Comparison of ENCODE assay signal across 27 cellular contexts in genomic region chr18:64294967-64295366, GRCh38.
"Had no signal": no experiment of that assay in that cellular context is flagged by ENCODE, and none has a peak within 500 bp of the region (broad histone marks: within the 10 kb centered on the region; RNA-seq: fewer than 3 reads in every experiment).

No MANE protein-coding gene starts in this region.

- H3K36me3 ChIP-seq: left lung, lower lobe of right lung, ovary, stomach, thyroid gland, transverse colon, upper lobe of left lung, vagina had no signal

- H3K4me1 ChIP-seq: left lung, lower lobe of right lung, stomach, testis, thyroid gland, transverse colon, upper lobe of left lung, vagina had no signal

- H3K4me3 ChIP-seq: left lung, lower lobe of right lung, mucosa of descending colon, ovary, skin epidermis, stomach, testis, thyroid gland, transverse colon, upper lobe of left lung, vagina had no signal

- H3K27ac ChIP-seq: left lung, lower lobe of right lung, ovary, skin epidermis, stomach, testis, thyroid gland, transverse colon, upper lobe of left lung, vagina had no signal

- ATAC-seq: left colon; left lung; lower lobe of right lung; mucosa of descending colon; naive thymus-derived CD4-positive, alpha-beta T cell; natural killer cell treated with Interleukin-12 subunit alpha and Interleukin-12 subunit beta and Interleukin-15 and Interleukin-18, amount 100 ng/mL, for 72 hours; right cardiac atrium; sciatic nerve; stimulated activated naive B cell treated with anti-CD40 and anti-IgM and Interleukin-4, amounts not matched to agents 10 μg/mL and 1 μg/mL and 100 μg/mL, for 72 hours; stimulated activated naive CD8-positive, alpha-beta T cell treated with anti-CD3 and anti-CD28 coated beads, Interleukin-15, Interleukin-2, amounts not matched to agents 100 U/mL and 50 U/mL, for 24 hours had no signal

- H3K27me3 ChIP-seq: left lung, ovary, stomach, testis, thyroid gland, transverse colon, upper lobe of left lung, vagina had no signal

- DNase-seq: hypothalamus; immature natural killer cell; kidney; left colon; left lung; lower lobe of right lung; midbrain; mucosa of descending colon; naive thymus-derived CD4-positive, alpha-beta T cell; ovary; retina; right cardiac atrium; stimulated activated CD4-positive, alpha-beta T cell treated with anti-CD3 and anti-CD28 coated beads, Interleukin-12 subunit alpha, Interleukin-12 subunit beta, amount 100 ng/mL, for 4 hours; stimulated activated CD4-positive, alpha-beta T cell treated with anti-CD3 and anti-CD28 coated beads, Interleukin-15, amount 100 ng/mL, for 24 hours; stimulated activated CD4-positive, alpha-beta T cell treated with anti-CD3 and anti-CD28 coated beads, Interleukin-2, amount 100 ng/mL, for 24 hours; stimulated activated CD4-positive, alpha-beta T cell treated with anti-CD3 and anti-CD28 coated beads, Interleukin-4, amount 100 ng/mL, for 1 hour; stimulated activated naive B cell treated with anti-CD40 and anti-IgM and Interleukin-4, amounts not matched to agents 10 μg/mL and 1 μg/mL and 100 μg/mL, for 72 hours; stimulated activated naive CD8-positive, alpha-beta T cell treated with anti-CD3 and anti-CD28 coated beads, Interleukin-15, Interleukin-2, amounts not matched to agents 100 U/mL and 50 U/mL, for 24 hours; stomach; testis; thyroid gland; transverse colon; upper lobe of left lung had no signal

- H3K9me3 ChIP-seq: left lung, lower lobe of right lung, mucosa of descending colon, ovary, testis, thyroid gland, transverse colon, upper lobe of left lung, vagina had no signal
